Comparison of ENCODE assay signal across 21 cellular contexts in genomic region chr20:19598117-19598516, GRCh38.
"Had no signal": no experiment of that assay in that cellular context is flagged by ENCODE, and none has a peak within 500 bp of the region (broad histone marks: within the 10 kb centered on the region; RNA-seq: fewer than 3 reads in every experiment).

No MANE protein-coding gene starts in this region.

- H3K36me3 Mint-ChIP-seq: naive B cell; stimulated activated effector memory CD8-positive, alpha-beta T cell treated with anti-CD3 and anti-CD28 coated beads, Interleukin-12 subunit alpha, Interleukin-12 subunit beta, amount 100 ng/mL, for 72 hours had no signal

- H3K4me1 Mint-ChIP-seq: naive B cell; stimulated activated effector memory CD8-positive, alpha-beta T cell treated with anti-CD3 and anti-CD28 coated beads, Interleukin-12 subunit alpha, Interleukin-12 subunit beta, amount 100 ng/mL, for 72 hours had no signal

- ATAC-seq: gastrocnemius medialis; heart right ventricle; left cardiac atrium; pancreas; right lobe of liver; stimulated activated effector memory CD8-positive, alpha-beta T cell treated with anti-CD3 and anti-CD28 coated beads, Interleukin-12 subunit alpha, Interleukin-12 subunit beta, amount 100 ng/mL, for 72 hours; stimulated activated naive CD8-positive, alpha-beta T cell treated with anti-CD3 and anti-CD28 coated beads, Interleukin-15, Interleukin-2, amounts not matched to agents 100 U/mL and 50 U/mL, for 24 hours had no signal

- H3K9me3 Mint-ChIP-seq: nephron had no signal

- H3K4me3 Mint-ChIP-seq: naive B cell; nephron; stimulated activated effector memory CD8-positive, alpha-beta T cell treated with anti-CD3 and anti-CD28 coated beads, Interleukin-12 subunit alpha, Interleukin-12 subunit beta, amount 100 ng/mL, for 72 hours had no signal

- H3K27ac Mint-ChIP-seq: naive B cell; nephron; stimulated activated effector memory CD8-positive, alpha-beta T cell treated with anti-CD3 and anti-CD28 coated beads, Interleukin-12 subunit alpha, Interleukin-12 subunit beta, amount 100 ng/mL, for 72 hours had no signal

- DNase-seq: effector memory CD4-positive, alpha-beta T cell; gastrocnemius medialis; heart right ventricle; hypothalamus; kidney; left cardiac atrium; left ventricle myocardium inferior; mesenchymal stem cell; midbrain; naive B cell; occipital lobe; pancreas; right lobe of liver; stimulated activated CD4-positive, alpha-beta T cell treated with anti-CD3 and anti-CD28 coated beads, Interleukin-4, amount 100 ng/mL, for 1 hour; stimulated activated CD8-positive, alpha-beta memory T cell treated with anti-CD3 and anti-CD28 coated beads, Interleukin-4, amount 100 ng/mL, for 48 hours; stimulated activated naive CD8-positive, alpha-beta T cell treated with anti-CD3 and anti-CD28 coated beads, Interleukin-15, Interleukin-2, amounts not matched to agents 100 U/mL and 50 U/mL, for 24 hours; thyroid gland; upper lobe of left lung; uterus had no signal
